In the genomic region with DNA sequence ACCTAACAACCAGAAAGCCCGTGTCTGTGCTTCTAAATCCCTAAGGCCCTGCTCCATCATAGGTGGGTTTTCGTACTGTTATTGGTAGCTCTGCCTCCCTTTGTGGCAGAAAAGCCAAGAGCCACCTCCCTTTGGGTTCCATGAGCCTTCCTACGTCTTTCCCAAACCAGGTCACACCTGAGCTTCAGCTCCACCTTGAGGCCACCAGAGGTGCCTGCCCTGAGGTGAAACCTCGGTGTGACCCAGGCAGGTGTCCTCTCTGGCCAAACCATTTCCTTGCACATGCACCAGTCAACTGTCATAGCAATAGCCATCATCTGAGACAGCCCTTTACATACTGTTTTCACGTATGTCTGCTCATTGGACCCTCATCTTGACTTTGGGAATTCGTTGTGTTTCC, we compare ENCODE assay signal across 13 cellular contexts.
A peak's percentile ranks its signal among the peaks of the same experiment; 100 is the strongest.
DNase-seq lines count a peak whose midpoint lies in the region; ATAC-seq and TF ChIP-seq lines count a peak whose summit lies in the region.
"Had no signal": no experiment of that assay in that cellular context is flagged by ENCODE, and none has a peak within 500 bp of the region (broad histone marks: within the 10 kb centered on the region; RNA-seq: fewer than 3 reads in every experiment).

No MANE protein-coding gene starts in this region.

- CTCF ChIA-PET in CD4-positive, alpha-beta T cell (lab: Charles Lee), result no interaction called here

- H3K27me3 ChIP-seq in CD4-positive, alpha-beta T cell (ENCODE audit: control insufficient read depth, insufficient read depth, low read length), result no peaks in the 10 kb centered on the region
- H3K27me3 ChIP-seq in WERI-Rb-1 (ENCODE audit: insufficient read depth, low read depth, severe bottlenecking), result no peaks in the 10 kb centered on the region
- H3K27me3 ChIP-seq: right lobe of liver had no signal

- H3K36me3 Mint-ChIP-seq in CD4-positive, alpha-beta T cell (ENCODE audit: low read depth), result no peaks in the 10 kb centered on the region

- TF ChIP-seq CTCF in CD4-positive, alpha-beta T cell (IDR thresholded peaks at IDR 0.05), result no peak
- peak; percentile 62 for TF ChIP-seq CTCF in GM12873 (IDR thresholded peaks at IDR 0.05; ENCODE audit: insufficient read depth, low read depth, low read length, missing control alignments)
- peak; percentile 56 for TF ChIP-seq CTCF in WERI-Rb-1 (IDR thresholded peaks at IDR 0.05; ENCODE audit: low read depth, low read length)

- H3K4me3 Mint-ChIP-seq in CD4-positive, alpha-beta T cell, result no peak overlapping the region

- H3K27me3 Mint-ChIP-seq in CD4-positive, alpha-beta T cell, result no peaks in the 10 kb centered on the region

- no peak overlapping the region for H3K4me3 ChIP-seq in WERI-Rb-1 (ENCODE audit: low read depth, low read length)
- H3K4me3 ChIP-seq: right lobe of liver had no signal

- H3K9me3 ChIP-seq in CD4-positive, alpha-beta T cell (ENCODE audit: control insufficient read depth, low read length), result no peaks in the 10 kb centered on the region
- H3K9me3 ChIP-seq in WERI-Rb-1 (ENCODE audit: severe bottlenecking), result peaks cover 8% of the 10 kb centered on the region
- H3K9me3 ChIP-seq: right lobe of liver had no signal

- peaks cover 25% of the 10 kb centered on the region for H3K4me1 Mint-ChIP-seq in CD4-positive, alpha-beta T cell (ENCODE audit: low read depth)

- H3K27ac ChIP-seq in CD4-positive, alpha-beta T cell (ENCODE audit: low read depth, low read length), result no peak overlapping the region
- H3K27ac ChIP-seq in WERI-Rb-1, result no peak overlapping the region
- H3K27ac ChIP-seq: right lobe of liver had no signal

- H3K9me3 Mint-ChIP-seq in CD4-positive, alpha-beta T cell, result no peaks in the 10 kb centered on the region

- DNase-seq in CD4-positive, alpha-beta T cell, result no peak
- peak; percentile 23 for DNase-seq in WERI-Rb-1
- DNase-seq in iPS DF 19.7 (ENCODE audit: low read depth, low spot score), result peak; percentile 38
- DNase-seq in stimulated activated CD8-positive, alpha-beta memory T cell treated with anti-CD3 and anti-CD28 coated beads, Interleukin-4, amount 100 ng/mL, for 48 hours, result no peak
- DNase-seq in stimulated activated CD4-positive, alpha-beta T cell treated with anti-CD3 and anti-CD28 coated beads, Interleukin-2, amount 100 ng/mL, for 24 hours, result no peak
- no peak for DNase-seq in GM03348 (ENCODE audit: low spot score)
- DNase-seq: activated T-cell treated with anti-CD3 and anti-CD28 coated beads, Interleukin-2, amount 50 U/mL, for 1 hour; left colon; naive thymus-derived CD8-positive, alpha-beta T cell; right lobe of liver had no signal

- POLR2A ChIA-PET in CD4-positive, alpha-beta T cell (lab: Charles Lee), result no interaction called here

- intact Hi-C loops in CD4-positive, alpha-beta T cell (cut with DNase I, micrococcal nuclease), result no loop called here

- peak overlapping the region; percentile 80 for H3K27ac Mint-ChIP-seq in CD4-positive, alpha-beta T cell

- ATAC-seq in CD4-positive, alpha-beta T cell (ENCODE audit: poor library complexity), result no peak
- no peak for ATAC-seq in GM21515 (IDR thresholded peaks at IDR 0.05; ENCODE audit: unreplicated experiment)
- ATAC-seq: left colon; naive thymus-derived CD8-positive, alpha-beta T cell; Right ventricle myocardium inferior had no signal

- no peaks in the 10 kb centered on the region for H3K36me3 ChIP-seq in WERI-Rb-1
- H3K36me3 ChIP-seq: right lobe of liver had no signal

Comparison
In these comparisons a context has a peak if more than half of its experiments do, and no peak if none do; other contexts are left out.
1. DNase-seq: peak in WERI-Rb-1 (single experiment) and iPS DF 19.7 (single experiment); none in CD4-positive, alpha-beta T cell (0 of 10), stimulated activated CD8-positive, alpha-beta memory T cell treated with anti-CD3 and anti-CD28 coated beads, Interleukin-4, amount 100 ng/mL, for 48 hours (single experiment), stimulated activated CD4-positive, alpha-beta T cell treated with anti-CD3 and anti-CD28 coated beads, Interleukin-2, amount 100 ng/mL, for 24 hours (0 of 2) and GM03348 (single experiment).